In the genomic region with DNA sequence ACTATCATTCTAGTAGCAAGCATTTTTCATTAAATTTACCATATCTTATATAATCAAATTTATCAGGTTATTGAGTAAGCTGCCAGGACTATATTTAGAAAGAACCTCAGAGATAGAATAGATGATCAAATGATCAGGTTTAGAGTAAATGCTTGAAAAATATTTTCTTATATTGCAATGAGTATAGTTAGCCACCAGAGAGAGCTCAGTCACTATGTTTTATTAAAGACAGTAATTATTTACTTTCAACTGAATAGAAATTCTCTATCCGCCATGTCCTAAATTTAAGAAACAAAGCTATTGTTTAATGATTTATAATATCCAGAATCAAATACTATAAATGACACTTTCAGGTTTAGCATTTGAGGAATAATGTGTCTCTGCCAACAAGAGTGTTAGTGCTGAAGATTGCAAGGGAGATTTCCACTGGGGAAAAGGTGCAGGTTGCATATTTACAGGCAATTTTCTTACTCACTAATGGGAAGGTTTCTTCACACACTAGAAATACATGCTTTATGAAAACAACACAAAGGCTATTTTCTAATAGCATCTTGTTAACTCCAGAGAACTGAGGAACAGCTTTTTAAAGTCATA, we compare ENCODE assay signal across 9 cellular contexts.
A peak's percentile ranks its signal among the peaks of the same experiment; 100 is the strongest.
DNase-seq lines count a peak whose midpoint lies in the region; ATAC-seq and TF ChIP-seq lines count a peak whose summit lies in the region.
"Had no signal": no experiment of that assay in that cellular context is flagged by ENCODE, and none has a peak within 500 bp of the region (broad histone marks: within the 10 kb centered on the region; RNA-seq: fewer than 3 reads in every experiment).

No MANE protein-coding gene starts in this region.

- H3K9ac ChIP-seq in adipocyte (ENCODE audit: low read length) (no peak overlapping the region), liver (ENCODE audit: low read depth in 1 of 2, low read length in 2 of 2) (no peak overlapping the region)

- TF ChIP-seq CTCF in GM12865 (IDR thresholded peaks at IDR 0.05; ENCODE audit: insufficient read depth, low read depth, low read length, missing control alignments) (peak; percentile 25), liver (IDR thresholded peaks at IDR 0.05; ENCODE audit: low read depth, low read length, missing input control) (peak; percentile 57)

- no peaks in the 10 kb centered on the region for H3K9me3 Mint-ChIP-seq in activated naive CD8-positive, alpha-beta T cell treated with anti-CD3 and anti-CD28 coated beads for 36 hours
- H3K9me3 Mint-ChIP-seq in activated T-cell treated with anti-CD3 and anti-CD28 coated beads, Interleukin-2, amount 50 U/mL, for 24 hours = no peaks in the 10 kb centered on the region
- H3K9me3 Mint-ChIP-seq: memory B cell had no signal

- no peak overlapping the region for H3K4me3 Mint-ChIP-seq in activated naive CD8-positive, alpha-beta T cell treated with anti-CD3 and anti-CD28 coated beads for 36 hours
- H3K4me3 Mint-ChIP-seq in activated T-cell treated with anti-CD3 and anti-CD28 coated beads, Interleukin-2, amount 50 U/mL, for 24 hours = no peak overlapping the region
- H3K4me3 Mint-ChIP-seq: memory B cell had no signal

- DNase-seq in GM12865 (ENCODE audit: low read depth) (no peak), NCI-H1092 treated with DMSO at 0.1 percent for 48 hours (lab: John Stamatoyannopoulos, UW) (peak; percentile 51), adipocyte (ENCODE audit: low read depth) (peak; percentile 71)
- DNase-seq in stimulated activated naive CD4-positive, alpha-beta T cell treated with Interleukin-2 at 50 U/mL for 16 hours (lab: John Stamatoyannopoulos, UW) = no peak
- no peak for DNase-seq in activated naive CD8-positive, alpha-beta T cell treated with anti-CD3 and anti-CD28 coated beads for 36 hours
- DNase-seq in activated T-cell treated with anti-CD3 and anti-CD28 coated beads, Interleukin-2, amount 50 U/mL, for 24 hours = no peak

- H3K27ac Mint-ChIP-seq in activated naive CD8-positive, alpha-beta T cell treated with anti-CD3 and anti-CD28 coated beads for 36 hours = no peak overlapping the region
- no peak overlapping the region for H3K27ac Mint-ChIP-seq in activated T-cell treated with anti-CD3 and anti-CD28 coated beads, Interleukin-2, amount 50 U/mL, for 24 hours
- H3K27ac Mint-ChIP-seq: memory B cell had no signal

- H3K4me1 Mint-ChIP-seq in activated naive CD8-positive, alpha-beta T cell treated with anti-CD3 and anti-CD28 coated beads for 36 hours = no peaks in the 10 kb centered on the region
- peaks cover 9% of the 10 kb centered on the region for H3K4me1 Mint-ChIP-seq in activated T-cell treated with anti-CD3 and anti-CD28 coated beads, Interleukin-2, amount 50 U/mL, for 24 hours (ENCODE audit: low read depth)
- H3K4me1 Mint-ChIP-seq: memory B cell had no signal

- H3K27me3 Mint-ChIP-seq in activated naive CD8-positive, alpha-beta T cell treated with anti-CD3 and anti-CD28 coated beads for 36 hours = no peaks in the 10 kb centered on the region
- no peaks in the 10 kb centered on the region for H3K27me3 Mint-ChIP-seq in activated T-cell treated with anti-CD3 and anti-CD28 coated beads, Interleukin-2, amount 50 U/mL, for 24 hours
- H3K27me3 Mint-ChIP-seq: memory B cell had no signal

- H3K9me3 ChIP-seq in adipocyte (ENCODE audit: control insufficient read depth, low read length) (no peaks in the 10 kb centered on the region), liver (ENCODE audit: control insufficient read depth in 4 of 4, low read length in 3 of 4) (no peaks in the 10 kb centered on the region)

- H3K36me3 ChIP-seq in adipocyte (ENCODE audit: control insufficient read depth, insufficient read depth, low read length, severe bottlenecking) (no peaks in the 10 kb centered on the region), liver (ENCODE audit: control insufficient read depth in 4 of 4, insufficient read depth in 3 of 4, low read depth in 1 of 4, low read length in 3 of 4) (no peaks in the 10 kb centered on the region)

- TF ChIP-seq RAD21 in liver (IDR thresholded peaks at IDR 0.05) = peak; percentile 85 to 89

- ATAC-seq in GM19467 (IDR thresholded peaks at IDR 0.05; ENCODE audit: unreplicated experiment) = no peak

- H3K4me3 ChIP-seq in GM12865 (ENCODE audit: low read depth, low read length) (no peak overlapping the region), adipocyte (ENCODE audit: low read length) (no peak overlapping the region), liver (ENCODE audit: low read depth in 1 of 3, low read length in 3 of 3) (peak overlapping the region in 1 of 3 donors; percentile 26)

- H3K4me1 ChIP-seq in adipocyte (ENCODE audit: control insufficient read depth, insufficient read depth, low read length) (peaks cover 2% of the 10 kb centered on the region), liver (ENCODE audit: control insufficient read depth in 4 of 4, insufficient read depth in 4 of 4, low read length in 3 of 4) (peaks cover 0 to 28% (median 17%) of the 10 kb centered on the region in 4 donors)

- H3K27me3 ChIP-seq in adipocyte (replicated peaks; ENCODE audit: control insufficient read depth, insufficient read depth, low read length) = no peaks in the 10 kb centered on the region
- no peaks in the 10 kb centered on the region for H3K27me3 ChIP-seq in liver (ENCODE audit: control insufficient read depth in 4 of 4, insufficient read depth in 4 of 4, low read length in 3 of 4)

- H3K36me3 Mint-ChIP-seq in activated naive CD8-positive, alpha-beta T cell treated with anti-CD3 and anti-CD28 coated beads for 36 hours = no peaks in the 10 kb centered on the region
- H3K36me3 Mint-ChIP-seq in activated T-cell treated with anti-CD3 and anti-CD28 coated beads, Interleukin-2, amount 50 U/mL, for 24 hours (ENCODE audit: low read depth) = no peaks in the 10 kb centered on the region
- H3K36me3 Mint-ChIP-seq: memory B cell had no signal

- 22% methylated on average over 1 of the region's 1 CpG for WGBS in liver

- no peak overlapping the region for H3K27ac ChIP-seq in liver (ENCODE audit: low read depth in 1 of 2, low read length in 2 of 2)

TF ChIP-seq in liver, 16 proteins besides CTCF, POLR2A, EP300 and RAD21:
- TF ChIP-seq YY1 (IDR thresholded peaks at IDR 0.05) = peak; percentile 26
- no peak for TF ChIP-seq REST (IDR thresholded peaks at IDR 0.05)

Comparison
In these comparisons a context has a peak if more than half of its experiments do, and no peak if none do; other contexts are left out.
1. DNase-seq: peak in NCI-H1092 treated with DMSO at 0.1 percent for 48 hours (single experiment) and adipocyte (single experiment); none in GM12865 (single experiment), stimulated activated naive CD4-positive, alpha-beta T cell treated with Interleukin-2 at 50 U/mL for 16 hours (single experiment), activated naive CD8-positive, alpha-beta T cell treated with anti-CD3 and anti-CD28 coated beads for 36 hours (single experiment) and activated T-cell treated with anti-CD3 and anti-CD28 coated beads, Interleukin-2, amount 50 U/mL, for 24 hours (single experiment).